Comparison of ENCODE assay signal across 1 cellular context in genomic region chr6:52595000-52595795, GRCh38.
TF ChIP-seq lines count a peak whose summit lies in the region.

No MANE protein-coding gene starts in this region.

TF ChIP-seq in HepG2, 621 proteins besides CTCF, POLR2A, EP300 and RAD21 (continued from another document and continues in another):
- TF ChIP-seq RBM22 (optimal IDR thresholded peaks at IDR 0.05; ENCODE audit: low read length) (no peak), KDM4B (CRISPR knock-in tag; IDR thresholded peaks at IDR 0.05) (no peak), TGIF2 (CRISPR knock-in tag; IDR thresholded peaks at IDR 0.05) (peak; percentile 93), ZNF713 (CRISPR knock-in tag; IDR thresholded peaks at IDR 0.05) (no peak), CREM (IDR thresholded peaks at IDR 0.05) (peak; percentile 39; the same call in 1 of the 2 replicates), CREM (CRISPR knock-in tag; IDR thresholded peaks at IDR 0.05) (no peak), USF2 (IDR thresholded peaks at IDR 0.05; ENCODE audit: low read depth, low read length) (no peak), USF2 (CRISPR knock-in tag; IDR thresholded peaks at IDR 0.05; ENCODE audit: borderline replicate concordance) (peak; percentile 50; the same call in 1 of the 2 replicates), ZNF432 (CRISPR knock-in tag; IDR thresholded peaks at IDR 0.05; ENCODE audit: borderline replicate concordance) (no peak), TEAD3 (CRISPR knock-in tag; optimal IDR thresholded peaks at IDR 0.05; ENCODE audit: borderline replicate concordance) (no peak), ZEB1 (IDR thresholded peaks at IDR 0.05; ENCODE audit: insufficient replicate concordance, low read depth) (no peak), HOMEZ (CRISPR knock-in tag; IDR thresholded peaks at IDR 0.05; ENCODE audit: low read depth) (no peak), KLF9 (CRISPR knock-in tag; IDR thresholded peaks at IDR 0.05; ENCODE audit: low read depth) (0 out of 2 replicates have a peak, but pooled peaks have one; percentile 55), MAFF (IDR thresholded peaks at IDR 0.05; ENCODE audit: low read depth, low read length) (peak; percentile 75), ZNF850 (CRISPR knock-in tag; conservative IDR thresholded peaks at IDR 0.05) (no peak), IRF2 (CRISPR knock-in tag; IDR thresholded peaks at IDR 0.05) (0 out of 2 replicates have a peak, but pooled peaks have one; percentile 34), ZNF670 (CRISPR knock-in tag; IDR thresholded peaks at IDR 0.05; ENCODE audit: borderline replicate concordance) (no peak), ZNF737 (CRISPR knock-in tag; IDR thresholded peaks at IDR 0.05; ENCODE audit: borderline replicate concordance) (0 out of 2 replicates have a peak, but pooled peaks have one; percentile 41), SATB2 (CRISPR knock-in tag; IDR thresholded peaks at IDR 0.05) (no peak), ZMAT3 (CRISPR knock-in tag; conservative IDR thresholded peaks at IDR 0.05) (no peak), SIN3A (IDR thresholded peaks at IDR 0.05; ENCODE audit: borderline replicate concordance, low read depth, low read length) (peak; percentile 83; the same call in 1 of the 2 replicates), SRF (IDR thresholded peaks at IDR 0.05; ENCODE audit: low read depth, low read length) (peak; percentile 94), ZNF354B (CRISPR knock-in tag; IDR thresholded peaks at IDR 0.05) (0 out of 2 replicates have a peak, but pooled peaks have one; percentile 64), JDP2 (CRISPR knock-in tag; IDR thresholded peaks at IDR 0.05; ENCODE audit: borderline replicate concordance) (no peak), SNRNP70 (IDR thresholded peaks at IDR 0.05; ENCODE audit: low read depth, low read length) (no peak), ZNF501 (CRISPR knock-in tag; IDR thresholded peaks at IDR 0.05) (peak; percentile 53; the same call in 1 of the 2 replicates), NCOR1 (IDR thresholded peaks at IDR 0.05; ENCODE audit: borderline replicate concordance, low read length) (peak; percentile 36; the same call in 1 of the 2 replicates), ZNF101 (CRISPR knock-in tag; IDR thresholded peaks at IDR 0.05; ENCODE audit: borderline replicate concordance, low read depth) (no peak), YEATS2 (CRISPR knock-in tag; IDR thresholded peaks at IDR 0.05; ENCODE audit: borderline replicate concordance) (peak; percentile 33; the same call in 1 of the 2 replicates), RCOR2 (CRISPR knock-in tag; IDR thresholded peaks at IDR 0.05) (no peak), ZNF143 (CRISPR knock-in tag; IDR thresholded peaks at IDR 0.05) (0 out of 2 replicates have a peak, but pooled peaks have one; percentile 21), TFAP4 (IDR thresholded peaks at IDR 0.05; ENCODE audit: borderline replicate concordance, low read depth) (peak; percentile 99), BCLAF1 (IDR thresholded peaks at IDR 0.05) (no peak), HDAC2 (CRISPR knock-in tag; IDR thresholded peaks at IDR 0.05) (peak; percentile 40; the same call in 1 of the 2 replicates), BCL6 (CRISPR knock-in tag; IDR thresholded peaks at IDR 0.05) (peak; percentile 31; the same call in 1 of the 2 replicates), BORCS8-MEF2B (CRISPR knock-in tag; IDR thresholded peaks at IDR 0.05) (peak; percentile 55; the same call in 1 of the 2 replicates), ZNF446 (CRISPR knock-in tag; IDR thresholded peaks at IDR 0.05) (no peak), SAP130 (CRISPR knock-in tag; IDR thresholded peaks at IDR 0.05; ENCODE audit: low read depth) (peak; percentile 97), HOXA3 (CRISPR knock-in tag; IDR thresholded peaks at IDR 0.05) (no peak; the same call in 1 of the 2 replicates), ISL2 (CRISPR knock-in tag; IDR thresholded peaks at IDR 0.05) (0 out of 2 replicates have a peak, but pooled peaks have one; percentile 19), RBAK (CRISPR knock-in tag; IDR thresholded peaks at IDR 0.05) (no peak), FOXC1 (CRISPR knock-in tag; IDR thresholded peaks at IDR 0.05; ENCODE audit: borderline replicate concordance) (no peak), PRPF4 (IDR thresholded peaks at IDR 0.05; ENCODE audit: low read depth, low read length, poor library complexity, severe bottlenecking) (no peak), PHF20 (CRISPR knock-in tag; IDR thresholded peaks at IDR 0.05) (0 out of 2 replicates have a peak, but pooled peaks have one; percentile 28), ATF7 (IDR thresholded peaks at IDR 0.05) (peak; percentile 43), ATF7 (CRISPR knock-in tag; IDR thresholded peaks at IDR 0.05) (no peak), FOXK1 (CRISPR knock-in tag; IDR thresholded peaks at IDR 0.05; ENCODE audit: borderline replicate concordance, low read depth) (peak; percentile 42; the same call in 1 of the 2 replicates), NCOA1 (CRISPR knock-in tag; IDR thresholded peaks at IDR 0.05) (no peak), MAFG (CRISPR knock-in tag; IDR thresholded peaks at IDR 0.05) (no peak), TARDBP (CRISPR knock-in tag; IDR thresholded peaks at IDR 0.05) (peak; percentile 44; the same call in 1 of the 2 replicates), DRAP1 (CRISPR knock-in tag; IDR thresholded peaks at IDR 0.05) (peak; percentile 15; the same call in 1 of the 2 replicates), ARNTL (CRISPR knock-in tag; IDR thresholded peaks at IDR 0.05) (0 out of 2 replicates have a peak, but pooled peaks have one; percentile 13), ZNF580 (CRISPR knock-in tag; IDR thresholded peaks at IDR 0.05; ENCODE audit: borderline replicate concordance, low read depth) (0 out of 2 replicates have a peak, but pooled peaks have one; percentile 14), ZNF225 (CRISPR knock-in tag; IDR thresholded peaks at IDR 0.05) (no peak), ZNF136 (CRISPR knock-in tag; IDR thresholded peaks at IDR 0.05; ENCODE audit: low read depth) (0 out of 2 replicates have a peak, but pooled peaks have one; percentile 29), SPEN (CRISPR knock-in tag; IDR thresholded peaks at IDR 0.05; ENCODE audit: low read depth) (peak; percentile 50; the same call in 1 of the 2 replicates), ZNF335 (CRISPR knock-in tag; IDR thresholded peaks at IDR 0.05) (0 out of 2 replicates have a peak, but pooled peaks have one; percentile 63), HMGXB4 (CRISPR knock-in tag; IDR thresholded peaks at IDR 0.05; ENCODE audit: borderline replicate concordance in 1 of 2, low read depth in 1 of 2) (peak in 1 of 2 experiments; percentile 11; a peak in 1 of 4 replicates), GATAD2A (CRISPR knock-in tag; IDR thresholded peaks at IDR 0.05) (peak; percentile 74), ZNF503 (CRISPR knock-in tag; IDR thresholded peaks at IDR 0.05) (0 out of 2 replicates have a peak, but pooled peaks have one; percentile 46), MIER3 (CRISPR knock-in tag; IDR thresholded peaks at IDR 0.05; ENCODE audit: borderline replicate concordance) (peak; percentile 50; the same call in 1 of the 2 replicates), ZNF468 (CRISPR knock-in tag; IDR thresholded peaks at IDR 0.05) (no peak), FOSL2 (CRISPR knock-in tag; IDR thresholded peaks at IDR 0.05) (peak; percentile 72), PHF21A (CRISPR knock-in tag; IDR thresholded peaks at IDR 0.05) (peak; percentile 38; the same call in 1 of the 2 replicates), ZNF414 (CRISPR knock-in tag; IDR thresholded peaks at IDR 0.05) (no peak)
